Comparison of ENCODE assay signal across 8 cellular contexts in the genomic region with DNA sequence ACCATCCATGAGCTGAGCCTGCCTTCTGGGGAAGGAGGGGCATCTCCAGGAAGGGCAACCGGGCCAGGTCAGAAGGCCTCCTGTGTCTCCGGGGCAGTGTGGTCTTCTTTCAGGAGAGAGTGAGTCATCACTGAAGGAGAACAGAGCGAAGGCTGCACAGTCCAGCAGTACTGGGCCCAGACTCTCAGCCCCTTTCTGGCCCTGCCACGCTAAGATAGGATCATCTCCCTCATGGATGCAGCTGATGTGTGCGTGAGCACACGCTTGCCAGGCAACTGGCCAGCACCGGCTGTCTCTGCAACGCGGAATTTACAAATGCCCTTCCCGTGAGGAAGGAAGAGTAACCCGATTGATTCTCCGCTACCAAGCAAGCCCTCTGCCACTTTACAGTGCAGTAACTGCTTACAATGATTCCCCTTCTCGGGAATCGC.
DNase-seq lines count a peak whose midpoint lies in the region; ATAC-seq, FAIRE-seq and TF ChIP-seq lines count a peak whose summit lies in the region.

No MANE protein-coding gene starts in this region.

- CTCF ChIA-PET in A549 (lab: Yijun Ruan, JAX), result interaction anchor here (0.6 to 6.0 kb wide), 29 partner anchors 8 to 1338 kb away, joined by 3 to 69 read pairs (median 3); a partner anchor contains a TSS
- CTCF ChIA-PET in Panc1 (lab: Charles Lee), result interaction anchor here (0.6 to 1.2 kb wide), 5 partner anchors 9 to 691 kb away, joined by 3 to 10 read pairs (median 5); no protein-coding TSS in a partner anchor

- TF ChIP-seq POLR2A in A549 (IDR thresholded peaks at IDR 0.05; ENCODE audit: low read length) (peak; percentile 38; the same call in 1 of the 2 replicates), right lobe of liver (IDR thresholded peaks at IDR 0.05) (no peak)

- H3K9me3 ChIP-seq in A549 (peaks cover 3% of the 10 kb centered on the region; the same call in 1 of the 3 replicates), Panc1 (ENCODE audit: control insufficient read depth, insufficient read depth, low read depth, low read length) (no peaks in the 10 kb centered on the region), right lobe of liver (no peaks in the 10 kb centered on the region), subcutaneous abdominal adipose tissue (ENCODE audit: control insufficient read depth in 5 of 5, low read length in 5 of 5) (no peaks in the 10 kb centered on the region)

- ATAC-seq in A549 (peak; percentile 70 to 87), GM18508 (IDR thresholded peaks at IDR 0.05; ENCODE audit: insufficient read depth, unreplicated experiment) (peak; percentile 23), HG02973 (IDR thresholded peaks at IDR 0.05; ENCODE audit: unreplicated experiment) (peak; percentile 19), Panc1 (peak; percentile 77), right lobe of liver (peak; percentile 62 to 77 (median 66))

- FAIRE-seq in A549 (lab: Jason Lieb, UNC), result no peak

- no peak for TF ChIP-seq RAD21 in A549 (conservative IDR thresholded peaks at IDR 0.05 in 1 of 2, IDR thresholded peaks at IDR 0.05 in 1 of 2)

- H3K36me3 ChIP-seq in Panc1 (ENCODE audit: control insufficient read depth, insufficient read depth, low read length) (no peaks in the 10 kb centered on the region), right lobe of liver (no peaks in the 10 kb centered on the region), subcutaneous abdominal adipose tissue (ENCODE audit: control insufficient read depth in 5 of 5, insufficient read depth in 5 of 5, low read length in 5 of 5) (no peaks in the 10 kb centered on the region)

- peaks cover 13% of the 10 kb centered on the region for H3K4me1 ChIP-seq in A549
- H3K4me1 ChIP-seq in Panc1 (ENCODE audit: control insufficient read depth, insufficient read depth, low read length), result peaks cover 8% of the 10 kb centered on the region; the same call in 1 of the 2 replicates
- peaks cover 0 to 8% (median 2%) of the 10 kb centered on the region in 4 donors for H3K4me1 ChIP-seq in right lobe of liver
- peaks cover 3 to 35% (median 32%) of the 10 kb centered on the region in 5 donors for H3K4me1 ChIP-seq in subcutaneous abdominal adipose tissue (ENCODE audit: control insufficient read depth in 5 of 5, insufficient read depth in 5 of 5, low read length in 5 of 5)

- POLR2A ChIA-PET in A549 (lab: Yijun Ruan, JAX), result no interaction called here
- POLR2A ChIA-PET in Panc1 (lab: Charles Lee), result interaction anchor here (0.6 kb wide), 1 partner anchor 265 kb away, joined by 7 read pairs; no protein-coding TSS in a partner anchor

- no TSS peak for BruUV-seq in Panc1 (replicated peaks; lab: Mats Ljungman, UMichigan)

- no peak for TF ChIP-seq CTCF in A549 (IDR thresholded peaks at IDR 0.05)
- no peak for TF ChIP-seq CTCF in Panc1 (IDR thresholded peaks at IDR 0.05)
- no peak for TF ChIP-seq CTCF in right lobe of liver (IDR thresholded peaks at IDR 0.05)

- peak overlapping the region; percentile 81 for H3K4me2 ChIP-seq in A549

- H3K4me3 ChIP-seq in A549 (peak overlapping the region; percentile 61), Panc1 (ENCODE audit: low read depth in 2 of 2, low read length in 2 of 2) (peak overlapping the region; percentile 51 to 76), right lobe of liver (peak overlapping the region; percentile 47 to 66 (median 62)), subcutaneous abdominal adipose tissue (ENCODE audit: low read depth in 1 of 5, low read length in 5 of 5) (peak overlapping the region; percentile 58 to 77 (median 70))

- 5% methylated on average over 14 of the region's 14 CpGs for WGBS in A549 (ENCODE audit: missing lambda C conversion rate)
- 0% methylated on average over 10 of the region's 14 CpGs for WGBS in right lobe of liver (ENCODE audit: insufficient coverage, low coverage, low lambda C conversion rate, missing lambda C conversion rate)

- H3K27ac ChIP-seq in A549, result peak overlapping the region; percentile 80 to 91
- H3K27ac ChIP-seq in Panc1 (ENCODE audit: low read length), result peak overlapping the region; percentile 20; the same call in 1 of the 2 replicates
- peak overlapping the region; percentile 55 to 81 (median 80) for H3K27ac ChIP-seq in right lobe of liver
- peak overlapping the region; percentile 71 for H3K27ac ChIP-seq in subcutaneous abdominal adipose tissue (ENCODE audit: low read depth, low read length)

- peak; percentile 63 to 69 for DNase-seq in A549 (ENCODE audit: low read depth in 1 of 2, low spot score in 1 of 2)
- DNase-seq in Panc1 (ENCODE audit: low read depth, low spot score), result no peak
- peak; percentile 20 to 63 for DNase-seq in dermis microvascular lymphatic vessel endothelial cell (ENCODE audit: low read depth in 2 of 2)
- peak in 1 of 3 donors; percentile 50 for DNase-seq in right lobe of liver
- no peak for DNase-seq in NK-92 treated with Interleukin-12 subunit alpha and Interleukin-12 subunit beta, amount 100 ng/mL, for 24 hours (lab: John Stamatoyannopoulos, UW)

- in situ Hi-C loops in Panc1 (cut with HindIII; ENCODE audit: low pct_unique_long_range_greater_than_20kb, low sequenced_read_pairs), result no loop called here

- peak overlapping the region in 4 of 5 donors; percentile 74 to 87 (median 80) for H3K9ac ChIP-seq in subcutaneous abdominal adipose tissue (ENCODE audit: low read length in 5 of 5)

- TF ChIP-seq EP300 in A549 (IDR thresholded peaks at IDR 0.05), result no peak

- no peaks in the 10 kb centered on the region; the same call in 1 of the 2 replicates for H3K27me3 ChIP-seq in Panc1 (ENCODE audit: control insufficient read depth, insufficient read depth, low read length)
- H3K27me3 ChIP-seq in right lobe of liver, result no peaks in the 10 kb centered on the region
- no peaks in the 10 kb centered on the region for H3K27me3 ChIP-seq in subcutaneous abdominal adipose tissue (ENCODE audit: control insufficient read depth in 5 of 5, insufficient read depth in 4 of 5, low read length in 5 of 5)

- intact Hi-C loops in Panc1 (cut with micrococcal nuclease; ENCODE audit: unreplicated experiment) (no loop called here), right lobe of liver (cut with DNase I) (no loop called here)

TF ChIP-seq in A549, 52 proteins besides CTCF, POLR2A, EP300 and RAD21:
- TF ChIP-seq ZFP36 (IDR thresholded peaks at IDR 0.05; ENCODE audit: borderline replicate concordance, partially characterized antibody) (no peak), CBX8 (IDR thresholded peaks at IDR 0.05) (no peak), HOXB5 (CRISPR knock-in tag; IDR thresholded peaks at IDR 0.05) (no peak), HEYL (CRISPR knock-in tag; IDR thresholded peaks at IDR 0.05) (no peak), FOSL2 (IDR thresholded peaks at IDR 0.05) (0 out of 2 replicates have a peak, but pooled peaks have one; percentile 29), FOSL2 (CRISPR knock-in tag; IDR thresholded peaks at IDR 0.05) (peak; percentile 84)
- TF ChIP-seq, protein P1, sequence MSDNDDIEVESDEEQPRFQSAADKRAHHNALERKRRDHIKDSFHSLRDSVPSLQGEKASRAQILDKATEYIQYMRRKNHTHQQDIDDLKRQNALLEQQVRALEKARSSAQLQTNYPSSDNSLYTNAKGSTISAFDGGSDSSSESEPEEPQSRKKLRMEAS (IDR thresholded peaks at IDR 0.05), result peak; percentile 28; the same call in 1 of the 2 replicates
- TF ChIP-seq, protein P2, sequence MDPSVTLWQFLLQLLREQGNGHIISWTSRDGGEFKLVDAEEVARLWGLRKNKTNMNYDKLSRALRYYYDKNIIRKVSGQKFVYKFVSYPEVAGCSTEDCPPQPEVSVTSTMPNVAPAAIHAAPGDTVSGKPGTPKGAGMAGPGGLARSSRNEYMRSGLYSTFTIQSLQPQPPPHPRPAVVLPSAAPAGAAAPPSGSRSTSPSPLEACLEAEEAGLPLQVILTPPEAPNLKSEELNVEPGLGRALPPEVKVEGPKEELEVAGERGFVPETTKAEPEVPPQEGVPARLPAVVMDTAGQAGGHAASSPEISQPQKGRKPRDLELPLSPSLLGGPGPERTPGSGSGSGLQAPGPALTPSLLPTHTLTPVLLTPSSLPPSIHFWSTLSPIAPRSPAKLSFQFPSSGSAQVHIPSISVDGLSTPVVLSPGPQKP (IDR thresholded peaks at IDR 0.05; ENCODE audit: low read depth, low read length), result no peak

Comparison
In these comparisons a context has a peak if more than half of its experiments do, and no peak if none do; other contexts are left out.
1. ATAC-seq: peak in every context shown above with its lines; median percentile 78 in A549; 77 in Panc1; 66 in right lobe of liver; 23 in GM18508; 19 in HG02973.
2. DNase-seq: peak in A549 (2 of 2) and dermis microvascular lymphatic vessel endothelial cell (2 of 2); none in Panc1 (single experiment) and NK-92 treated with Interleukin-12 subunit alpha and Interleukin-12 subunit beta, amount 100 ng/mL, for 24 hours (single experiment).
3. H3K27ac ChIP-seq: peak in every context shown above with its lines; median percentile 86 in A549; 80 in right lobe of liver; 71 in subcutaneous abdominal adipose tissue; 20 in Panc1.
4. Peak in every context shown above with its lines, with median percentiles within 50 percentile points of each other: H3K4me3 ChIP-seq.